In genomic region chr7:102061354-102061945, GRCh38 we compare ENCODE assay signal across 20 cellular contexts.
DNase-seq lines count a peak whose midpoint lies in the region; ATAC-seq, FAIRE-seq and TF ChIP-seq lines count a peak whose summit lies in the region.
"Had no signal": no experiment of that assay in that cellular context is flagged by ENCODE, and none has a peak within 500 bp of the region (broad histone marks: within the 10 kb centered on the region; RNA-seq: fewer than 3 reads in every experiment).

No MANE protein-coding gene starts in this region.

- POLR2A ChIA-PET in H1 (lab: Charles Lee; ENCODE audit: partially characterized antibody): no interaction called here

- no peaks in the 10 kb centered on the region for H3K9me3 ChIP-seq in H1 (ENCODE audit: insufficient read depth in 2 of 2, low read depth in 1 of 2, low read length in 1 of 2)

- H3K4me2 ChIP-seq in H1 (ENCODE audit: insufficient read depth in 1 of 2, low read depth in 2 of 2, low read length in 2 of 2): no peak overlapping the region

- H3K4ac ChIP-seq in H1 (replicated peaks; ENCODE audit: insufficient read length, low read depth, low read length): no peak overlapping the region

- H3K14ac ChIP-seq in H1 (ENCODE audit: insufficient read length): no peak overlapping the region

- no peaks in the 10 kb centered on the region for H3K27me3 ChIP-seq in H1 (replicated peaks in 1 of 4; ENCODE audit: control insufficient read depth in 3 of 4, extremely low read depth in 1 of 4, insufficient read depth in 3 of 4, low read length in 3 of 4)
- H3K27me3 ChIP-seq: cardiac muscle cell had no signal

- H3K9ac ChIP-seq in H1 (replicated peaks in 1 of 4; ENCODE audit: extremely low read depth in 1 of 4, low read depth in 3 of 4, low read length in 3 of 4): no peak overlapping the region

- no peaks in the 10 kb centered on the region for H3K36me3 ChIP-seq in H1 (ENCODE audit: control insufficient read depth in 2 of 4, insufficient read depth in 4 of 4, low read length in 3 of 4)
- H3K36me3 ChIP-seq: cardiac muscle cell had no signal

- peaks cover 24 to 26% of the 10 kb centered on the region in 2 donors for H3K4me1 Mint-ChIP-seq in stimulated activated naive B cell treated with anti-CD40 and anti-IgM and Interleukin-4, amounts not matched to agents 10 μg/mL and 1 μg/mL and 100 μg/mL, for 72 hours

- no peak for TF ChIP-seq EP300 in H1 (IDR thresholded peaks at IDR 0.05; ENCODE audit: borderline replicate concordance in 1 of 2, low read depth in 2 of 2, low read length in 2 of 2)

- CTCF ChIA-PET in H1 (lab: Charles Lee; ENCODE audit: partially characterized antibody): interaction anchor here (1.4 kb wide), 1 partner anchor 9 kb away, joined by 5 read pairs; no protein-coding TSS in a partner anchor

- peak overlapping the region; percentile 5; the same call in 1 of the 2 replicates for H2BK5ac ChIP-seq in H1 (ENCODE audit: low read depth, low read length)

- H2BK15ac ChIP-seq in H1 (ENCODE audit: low read length): no peak overlapping the region

- H2BK120ac ChIP-seq in H1 (replicated peaks; ENCODE audit: low read depth, low read length): no peak overlapping the region

- no peak for TF ChIP-seq POLR2A in H1 (IDR thresholded peaks at IDR 0.05; ENCODE audit: control extremely low read depth in 1 of 2, low read depth in 2 of 2, low read length in 2 of 2)

- H4K91ac ChIP-seq in H1 (replicated peaks; ENCODE audit: insufficient read length, low read length): no peak overlapping the region

- no peak overlapping the region for H4K8ac ChIP-seq in H1 (ENCODE audit: extremely low read depth, insufficient read depth, low read length)

- peaks cover 0 to 1% of the 10 kb centered on the region in 2 donors for H3K9me3 Mint-ChIP-seq in stimulated activated naive B cell treated with anti-CD40 and anti-IgM and Interleukin-4, amounts not matched to agents 10 μg/mL and 1 μg/mL and 100 μg/mL, for 72 hours
- H3K9me3 Mint-ChIP-seq: neural crest cell had no signal

- H3K79me2 ChIP-seq in H1 (ENCODE audit: control insufficient read depth in 1 of 2, insufficient read depth in 2 of 2, low read length in 2 of 2): peaks cover 0 to 15% of the 10 kb centered on the region in 2 experiments; a peak in 2 of 4 replicates

- no peak overlapping the region for H2AFZ ChIP-seq in H1 (ENCODE audit: low read length)

- ATAC-seq in GM18867 (IDR thresholded peaks at IDR 0.05; ENCODE audit: unreplicated experiment) (peak; percentile 17), HG03280 (IDR thresholded peaks at IDR 0.05; ENCODE audit: unreplicated experiment) (peak; percentile 13), HG02571 (IDR thresholded peaks at IDR 0.05; ENCODE audit: unreplicated experiment) (no peak), GM21515 (IDR thresholded peaks at IDR 0.05; ENCODE audit: unreplicated experiment) (no peak), GM19463 (IDR thresholded peaks at IDR 0.05; ENCODE audit: unreplicated experiment) (no peak)
- ATAC-seq in stimulated activated naive B cell treated with anti-CD40 and anti-IgM and Interleukin-4, amounts not matched to agents 10 μg/mL and 1 μg/mL and 100 μg/mL, for 72 hours (replicated peaks): no peak

- peaks cover 4% of the 10 kb centered on the region; the same call in 1 of the 2 replicates for H3K79me1 ChIP-seq in H1 (ENCODE audit: low read depth, low read length)

- H3K27me3 Mint-ChIP-seq in stimulated activated naive B cell treated with anti-CD40 and anti-IgM and Interleukin-4, amounts not matched to agents 10 μg/mL and 1 μg/mL and 100 μg/mL, for 72 hours: no peaks in the 10 kb centered on the region

- H3K23me2 ChIP-seq in H1 (ENCODE audit: low read depth, low read length): no peaks in the 10 kb centered on the region

- no peak for TF ChIP-seq RAD21 in H1 (IDR thresholded peaks at IDR 0.05 in 1 of 2, conservative IDR thresholded peaks at IDR 0.05 in 1 of 2; ENCODE audit: low read depth in 2 of 2, low read length in 2 of 2)

- H3K56ac ChIP-seq in H1 (replicated peaks; ENCODE audit: insufficient read length, low read depth, low read length): no peak overlapping the region

- peaks cover 1 to 7% of the 10 kb centered on the region in 2 experiments for H4K20me1 ChIP-seq in H1 (replicated peaks in 1 of 2; ENCODE audit: control insufficient read depth in 1 of 2, insufficient read depth in 2 of 2, low read length in 2 of 2)

- no peak overlapping the region for H3K27ac ChIP-seq in H1 (ENCODE audit: low read depth, low read length)
- H3K27ac ChIP-seq: cardiac muscle cell, epithelial cell of prostate had no signal

- H3K4me3 ChIP-seq in H1 (ENCODE audit: extremely low read depth in 1 of 4, insufficient read depth in 2 of 4, low read depth in 3 of 4, low read length in 4 of 4): no peak overlapping the region
- H3K4me3 ChIP-seq: cardiac muscle cell had no signal

- TF ChIP-seq CTCF in H1 (IDR thresholded peaks at IDR 0.05; ENCODE audit: control extremely low read depth in 1 of 3, insufficient read depth in 1 of 3, low read depth in 1 of 3, low read length in 3 of 3): no peak

- peaks cover 2 to 16% of the 10 kb centered on the region in 2 donors for H3K36me3 Mint-ChIP-seq in stimulated activated naive B cell treated with anti-CD40 and anti-IgM and Interleukin-4, amounts not matched to agents 10 μg/mL and 1 μg/mL and 100 μg/mL, for 72 hours

- H3K23ac ChIP-seq in H1 (ENCODE audit: insufficient read length): no peak overlapping the region

- peaks cover 5 to 12% (median 10%) of the 10 kb centered on the region in 4 experiments for H3K4me1 ChIP-seq in H1 (replicated peaks in 1 of 4; ENCODE audit: control insufficient read depth in 3 of 4, insufficient read depth in 4 of 4, low read length in 3 of 4)

- H2BK20ac ChIP-seq in H1 (ENCODE audit: low read length): no peak overlapping the region

- peak overlapping the region; percentile 99 for H3K27ac Mint-ChIP-seq in stimulated activated naive B cell treated with anti-CD40 and anti-IgM and Interleukin-4, amounts not matched to agents 10 μg/mL and 1 μg/mL and 100 μg/mL, for 72 hours

- no peak overlapping the region for H4K5ac ChIP-seq in H1 (ENCODE audit: insufficient read length, low read depth, low read length)

- no peak for DNase-seq in H1 (ENCODE audit: low read depth in 1 of 2, low spot score in 2 of 2)
- DNase-seq in stimulated activated naive B cell treated with anti-CD40 and anti-IgM and Interleukin-4, amounts not matched to agents 10 μg/mL and 1 μg/mL and 100 μg/mL, for 72 hours: no peak
- DNase-seq: activated CD4-positive, alpha-beta T cell treated with anti-CD3 and anti-CD28 coated beads for 4 hours; activated CD8-positive, alpha-beta memory T cell treated with anti-CD3 and anti-CD28 coated beads, Interleukin-2, amount 50 U/mL, for 4 hours; activated naive CD4-positive, alpha-beta T cell; amniotic stem cell; Calu3; foreskin melanocyte; NCI-H1105; NCI-H2081 treated with DMSO at 0.1 percent for 48 hours; NCI-H510A had no signal

- H3K18ac ChIP-seq in H1 (ENCODE audit: extremely low read depth, low read length): no peak overlapping the region

- H3K4me3 Mint-ChIP-seq in stimulated activated naive B cell treated with anti-CD40 and anti-IgM and Interleukin-4, amounts not matched to agents 10 μg/mL and 1 μg/mL and 100 μg/mL, for 72 hours: peak overlapping the region in 1 of 2 donors; percentile 60
- H3K4me3 Mint-ChIP-seq: neural crest cell had no signal

- no peak for FAIRE-seq in H1 (lab: Jason Lieb, UNC)
- FAIRE-seq: G401.6 had no signal

- H2BK12ac ChIP-seq in H1 (ENCODE audit: low read depth, low read length): no peak overlapping the region

- 84% methylated on average over 11 of the region's 11 CpGs; no CpG with 5 or more reads in 1 of the 2 experiments for WGBS in H1 (ENCODE audit: extremely low coverage in 1 of 2, insufficient coverage in 1 of 2, insufficient read length in 1 of 2, insufficient replicate concordance in 2 of 2, low coverage in 1 of 2, low lambda C conversion rate in 2 of 2, missing lambda C conversion rate in 1 of 2), 2 experiments

- no peak overlapping the region for H2AK5ac ChIP-seq in H1 (ENCODE audit: low read depth, low read length)

TF ChIP-seq in H1, 55 proteins besides CTCF, POLR2A, EP300 and RAD21:
- no peak for TF ChIP-seq TBP (IDR thresholded peaks at IDR 0.05; ENCODE audit: low read depth, low read length)
- TF ChIP-seq, protein P1, sequence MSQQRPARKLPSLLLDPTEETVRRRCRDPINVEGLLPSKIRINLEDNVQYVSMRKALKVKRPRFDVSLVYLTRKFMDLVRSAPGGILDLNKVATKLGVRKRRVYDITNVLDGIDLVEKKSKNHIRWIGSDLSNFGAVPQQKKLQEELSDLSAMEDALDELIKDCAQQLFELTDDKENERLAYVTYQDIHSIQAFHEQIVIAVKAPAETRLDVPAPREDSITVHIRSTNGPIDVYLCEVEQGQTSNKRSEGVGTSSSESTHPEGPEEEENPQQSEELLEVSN (IDR thresholded peaks at IDR 0.05): no peak
- no peak for TF ChIP-seq BACH1 (IDR thresholded peaks at IDR 0.05; ENCODE audit: low read length)
- no peak for TF ChIP-seq SAP30 (IDR thresholded peaks at IDR 0.05; ENCODE audit: insufficient read depth, insufficient replicate concordance, low read length)
- TF ChIP-seq POLR2AphosphoS5 (IDR thresholded peaks at IDR 0.05; ENCODE audit: low read depth, low read length): no peak
- no peak for TF ChIP-seq MAX (IDR thresholded peaks at IDR 0.05)
- no peak for TF ChIP-seq CEBPB (IDR thresholded peaks at IDR 0.05; ENCODE audit: low read depth, low read length)
- TF ChIP-seq CTBP2 (IDR thresholded peaks at IDR 0.05; ENCODE audit: borderline replicate concordance, insufficient read depth, insufficient read length, low read length): no peak

Comparison
In these comparisons a context has a peak if more than half of its experiments do, and no peak if none do; other contexts are left out.
1. ATAC-seq: peak in GM18867 (single experiment) and HG03280 (single experiment); none in stimulated activated naive B cell treated with anti-CD40 and anti-IgM and Interleukin-4, amounts not matched to agents 10 μg/mL and 1 μg/mL and 100 μg/mL, for 72 hours (0 of 2), HG02571 (single experiment), GM21515 (single experiment) and GM19463 (single experiment).